Comparison of ENCODE assay signal across 9 cellular contexts in genomic region chrX:21658746-21659145, GRCh38. TPM values are rescaled to one million over a fixed set of nuclear protein-coding genes. Genes with fewer than 3 reads are reported as not detected.
A peak's percentile ranks its signal among the peaks of the same experiment; 100 is the strongest.
DNase-seq lines count a peak whose midpoint lies in the region; ATAC-seq and TF ChIP-seq lines count a peak whose summit lies in the region.
"Had no signal": no experiment of that assay in that cellular context is flagged by ENCODE, and none has a peak within 500 bp of the region (broad histone marks: within the 10 kb centered on the region; RNA-seq: fewer than 3 reads in every experiment).

No MANE protein-coding gene starts in this region.

- in situ Hi-C loops in G401 (cut with HindIII; ENCODE audit: low sequenced_read_pairs), result no loop called here

- H3K27me3 ChIP-seq in esophagus muscularis mucosa (peaks cover 0 to 16% (median 0%) of the 10 kb centered on the region in 4 donors), psoas muscle (ENCODE audit: insufficient read depth in 3 of 3, low read length in 2 of 3) (no peaks in the 10 kb centered on the region), tibial artery (peaks cover 0 to 26% of the 10 kb centered on the region in 2 donors)

- H3K27ac ChIP-seq in esophagus muscularis mucosa (replicated peaks in 1 of 4), result no peak overlapping the region
- H3K27ac ChIP-seq in psoas muscle, result peak overlapping the region; percentile 94
- H3K27ac ChIP-seq in tibial artery, result no peak overlapping the region

- DNase-seq in G401 (ENCODE audit: low spot score) (peak; percentile 48), esophagus muscularis mucosa (ENCODE audit: extremely low spot score) (no peak), psoas muscle (peak; percentile 27 to 72), tibial artery (no peak), RKO (ENCODE audit: low spot score) (no peak), NCI-H446 treated with DMSO at 0.1 percent for 48 hours (lab: John Stamatoyannopoulos, UW) (no peak)
- DNase-seq in T-helper 2 cell treated with Interferon-gamma antibody and Interleukin-4, amounts not matched to agents 5 μg/mL and 100 μg/mL, for 36 hours (ENCODE audit: low spot score), result no peak

- H3K4me3 ChIP-seq in esophagus muscularis mucosa, result peak overlapping the region; percentile 44 to 52 (median 45)
- peak overlapping the region; percentile 65 for H3K4me3 ChIP-seq in psoas muscle
- no peak overlapping the region for H3K4me3 ChIP-seq in tibial artery

- H3K36me3 ChIP-seq in esophagus muscularis mucosa (no peaks in the 10 kb centered on the region), psoas muscle (ENCODE audit: insufficient read depth in 1 of 2, low read depth in 1 of 2) (no peaks in the 10 kb centered on the region), tibial artery (no peaks in the 10 kb centered on the region)

- peaks cover 8% of the 10 kb centered on the region for H3K27me3 Mint-ChIP-seq in T-helper 2 cell treated with Interferon-gamma antibody and Interleukin-4, amounts not matched to agents 5 μg/mL and 100 μg/mL, for 36 hours (ENCODE audit: low read depth)

- no peaks in the 10 kb centered on the region for H3K9me3 Mint-ChIP-seq in T-helper 2 cell treated with Interferon-gamma antibody and Interleukin-4, amounts not matched to agents 5 μg/mL and 100 μg/mL, for 36 hours

- no peaks in the 10 kb centered on the region for H3K4me1 Mint-ChIP-seq in T-helper 2 cell treated with Interferon-gamma antibody and Interleukin-4, amounts not matched to agents 5 μg/mL and 100 μg/mL, for 36 hours (ENCODE audit: low read depth)

- no peak overlapping the region for H3K27ac Mint-ChIP-seq in T-helper 2 cell treated with Interferon-gamma antibody and Interleukin-4, amounts not matched to agents 5 μg/mL and 100 μg/mL, for 36 hours

- no peak for TF ChIP-seq POLR2A in esophagus muscularis mucosa (IDR thresholded peaks at IDR 0.05; ENCODE audit: low read depth)

- no peak for TF ChIP-seq EP300 in esophagus muscularis mucosa (IDR thresholded peaks at IDR 0.05)

- intact Hi-C loops in esophagus muscularis mucosa (cut with DNase I) (no loop called here), psoas muscle (cut with DNase I) (no loop called here), tibial artery (cut with DNase I; ENCODE audit: low total_unique reads) (no loop called here)

- TF ChIP-seq CTCF in esophagus muscularis mucosa (IDR thresholded peaks at IDR 0.05) (no peak), psoas muscle (IDR thresholded peaks at IDR 0.05) (no peak), tibial artery (IDR thresholded peaks at IDR 0.05) (no peak)

- H3K9me3 ChIP-seq in esophagus muscularis mucosa (no peaks in the 10 kb centered on the region), psoas muscle (no peaks in the 10 kb centered on the region), tibial artery (no peaks in the 10 kb centered on the region)

- H3K4me3 Mint-ChIP-seq in T-helper 2 cell treated with Interferon-gamma antibody and Interleukin-4, amounts not matched to agents 5 μg/mL and 100 μg/mL, for 36 hours, result peak overlapping the region; percentile 74

- ATAC-seq in psoas muscle, result peak; percentile 65 to 72 (median 68)
- no peak for ATAC-seq in GM21360 (IDR thresholded peaks at IDR 0.05; ENCODE audit: unreplicated experiment)

- WGBS in esophagus muscularis mucosa, result 66% methylated on average over 16 of the region's 23 CpGs
- 2 to 34% (median 4%) methylated on average over 11 to 23 of the region's 23 CpGs for WGBS in psoas muscle, 3 donors

- H3K4me1 ChIP-seq in esophagus muscularis mucosa (peaks cover 0 to 14% (median 0%) of the 10 kb centered on the region in 4 donors), psoas muscle (no peaks in the 10 kb centered on the region), tibial artery (peaks cover 0 to 3% (median 0%) of the 10 kb centered on the region in 4 donors)

- no peaks in the 10 kb centered on the region for H3K36me3 Mint-ChIP-seq in T-helper 2 cell treated with Interferon-gamma antibody and Interleukin-4, amounts not matched to agents 5 μg/mL and 100 μg/mL, for 36 hours (ENCODE audit: low read depth)

RNA-seq across cellular contexts. Expression of gene KLHL34, which starts 0.6 kb away (rescaled TPM):
- not detected in 2 replicates for total RNA-seq in G401 (2014; rRNA removed; shearing (Covaris generic))
- total RNA-seq in esophagus muscularis mucosa (under 1 TPM in 3 of 4 donors, not detected in 1; 0.13 to 0.75 (median 0.33) TPM), psoas muscle (10 to 100 TPM in 2 of 4 donors, 1 to 10 TPM in 2; 7.3 to 23.6 (median 13.1) TPM)
- polyA plus RNA-seq in psoas muscle, result 10 to 100 TPM in 2 of 3 donors, under 1 TPM in 1; 0.99 to 29.6 (median 14.4) TPM
- total RNA-seq: glomerular endothelial cell had no signal

Comparison
In these comparisons a context has a peak if more than half of its experiments do, and no peak if none do; other contexts are left out.
1. DNase-seq: peak in G401 (single experiment) and psoas muscle (2 of 2); none in T-helper 2 cell treated with Interferon-gamma antibody and Interleukin-4, amounts not matched to agents 5 μg/mL and 100 μg/mL, for 36 hours (single experiment), esophagus muscularis mucosa (single experiment), tibial artery (0 of 2), RKO (single experiment) and NCI-H446 treated with DMSO at 0.1 percent for 48 hours (single experiment).
2. H3K4me3 ChIP-seq: peak in esophagus muscularis mucosa (4 of 4) and psoas muscle (single experiment); none in tibial artery (0 of 2).